ENCODE assay signal across 6 cellular contexts in genomic region chr20:58981564-58982364, GRCh38. TPM values are rescaled to one million over a fixed set of nuclear protein-coding genes. Genes with fewer than 3 reads are reported as not detected.
DNase-seq lines count a peak whose midpoint lies in the region; ATAC-seq and TF ChIP-seq lines count a peak whose summit lies in the region.

No MANE protein-coding gene starts in this region.

- H3K4me1 ChIP-seq in right lobe of liver = peaks cover 0 to 19% (median 0%) of the 10 kb centered on the region in 4 donors

- peak overlapping the region; percentile 68 for H3K27ac Mint-ChIP-seq in HFFc6
- H3K27ac Mint-ChIP-seq in activated CD8-positive, alpha-beta T cell treated with anti-CD3 and anti-CD28 coated beads for 36 hours = peak overlapping the region; percentile 93

- TF ChIP-seq CTCF in AG10803 (conservative IDR thresholded peaks at IDR 0.05; ENCODE audit: low read length) = no peak
- TF ChIP-seq CTCF in HFFc6 (IDR thresholded peaks at IDR 0.05) = no peak
- TF ChIP-seq CTCF in activated CD8-positive, alpha-beta T cell treated with anti-CD3 and anti-CD28 coated beads for 36 hours (IDR thresholded peaks at IDR 0.05) = no peak
- no peak for TF ChIP-seq CTCF in right lobe of liver (IDR thresholded peaks at IDR 0.05)

- no peaks in the 10 kb centered on the region for H3K9me3 ChIP-seq in right lobe of liver

- POLR2A ChIA-PET in activated CD8-positive, alpha-beta T cell treated with anti-CD3 and anti-CD28 coated beads for 36 hours (lab: Charles Lee) = interaction anchor here (0.5 to 3.0 kb wide), 15 partner anchors 9 to 285 kb away, joined by 3 to 13 read pairs (median 4); partner anchors contain the start of gene ATP5F1E

- peak overlapping the region; percentile 81 for H3K4me3 ChIP-seq in AG10803 (ENCODE audit: low read length)
- H3K4me3 ChIP-seq in right lobe of liver = peak overlapping the region; percentile 46 to 84 (median 60)

- peak overlapping the region; percentile 94 for H3K4me3 Mint-ChIP-seq in HFFc6
- peak overlapping the region; percentile 94 for H3K4me3 Mint-ChIP-seq in activated CD8-positive, alpha-beta T cell treated with anti-CD3 and anti-CD28 coated beads for 36 hours

- intact Hi-C loops in activated CD8-positive, alpha-beta T cell treated with anti-CD3 and anti-CD28 coated beads for 36 hours (cut with micrococcal nuclease) = loop anchor here (5.0 kb wide), 1 partner anchor 89 kb away; no protein-coding TSS in a partner anchor
- intact Hi-C loops in right lobe of liver (cut with DNase I) (no loop called here), left colon (cut with DNase I, micrococcal nuclease) (no loop called here)

- H3K36me3 Mint-ChIP-seq in HFFc6 (ENCODE audit: low read depth) = peaks cover 10% of the 10 kb centered on the region
- H3K36me3 Mint-ChIP-seq in activated CD8-positive, alpha-beta T cell treated with anti-CD3 and anti-CD28 coated beads for 36 hours (ENCODE audit: low read depth) = peaks cover 28% of the 10 kb centered on the region

- ATAC-seq in activated CD8-positive, alpha-beta T cell treated with anti-CD3 and anti-CD28 coated beads for 36 hours = no peak
- ATAC-seq in right lobe of liver (peak; percentile 6 to 15 (median 11)), left colon (no peak)

- no peaks in the 10 kb centered on the region for H3K9me3 Mint-ChIP-seq in HFFc6
- no peaks in the 10 kb centered on the region for H3K9me3 Mint-ChIP-seq in activated CD8-positive, alpha-beta T cell treated with anti-CD3 and anti-CD28 coated beads for 36 hours

- DNase-seq in AG10803 (ENCODE audit: low read depth) (no peak), HFFc6 (peak; percentile 22), right lobe of liver (peak in 1 of 3 donors; percentile 40), left colon (no peak), NCI-H774 (lab: John Stamatoyannopoulos, UW) (no peak)
- peak; percentile 22 for DNase-seq in activated CD8-positive, alpha-beta T cell treated with anti-CD3 and anti-CD28 coated beads for 36 hours

- peak overlapping the region; percentile 50 to 78 (median 59) for H3K27ac ChIP-seq in right lobe of liver

- peaks cover 0 to 7% (median 0%) of the 10 kb centered on the region in 4 donors for H3K36me3 ChIP-seq in right lobe of liver

- 17% methylated on average over 15 of the region's 36 CpGs for WGBS in right lobe of liver (ENCODE audit: insufficient coverage, low coverage, low lambda C conversion rate, missing lambda C conversion rate)

- no peaks in the 10 kb centered on the region; the same call in none of the 2 replicates for H3K27me3 Mint-ChIP-seq in HFFc6 (ENCODE audit: insufficient read depth)
- H3K27me3 Mint-ChIP-seq in activated CD8-positive, alpha-beta T cell treated with anti-CD3 and anti-CD28 coated beads for 36 hours = no peaks in the 10 kb centered on the region

- CTCF ChIA-PET in activated CD8-positive, alpha-beta T cell treated with anti-CD3 and anti-CD28 coated beads for 36 hours (lab: Charles Lee) = interaction anchor here (1.1 to 1.9 kb wide), 4 partner anchors 12 to 50 kb away, joined by 3 to 5 read pairs (median 4); partner anchors contain the start of gene ATP5F1E

- peaks cover 22% of the 10 kb centered on the region for H3K4me1 Mint-ChIP-seq in HFFc6 (ENCODE audit: low read depth)
- peaks cover 29% of the 10 kb centered on the region for H3K4me1 Mint-ChIP-seq in activated CD8-positive, alpha-beta T cell treated with anti-CD3 and anti-CD28 coated beads for 36 hours (ENCODE audit: low read depth)

- no peaks in the 10 kb centered on the region for H3K27me3 ChIP-seq in right lobe of liver

- TF ChIP-seq POLR2A in right lobe of liver (IDR thresholded peaks at IDR 0.05) = no peak

RNA-seq across cellular contexts. Expression of gene NELFCD, which starts 0.7 kb away (rescaled TPM):
- 10 to 100 TPM; 52.3 to 64.0 (median 62.1) TPM for total RNA-seq in HFFc6 (2021; fragmentation: NEBNext Ultra II Directional; extraction: Animal tissue kit (Norgen Biotek cat#: 25700))
- total RNA-seq in activated CD8-positive, alpha-beta T cell treated with anti-CD3 and anti-CD28 coated beads for 36 hours = 100 to 1,000 TPM; 106 to 120 TPM
- total RNA-seq in right lobe of liver (10 to 100 TPM; 31.1 to 41.4 (median 36.5) TPM), left colon (10 to 100 TPM; 41.2 to 43.5 TPM)

RNA-seq across cellular contexts. Expression of gene CTSZ, which starts 25.3 kb away (rescaled TPM):
- 100 to 1,000 TPM; 124 to 240 (median 136) TPM for total RNA-seq in HFFc6 (2021; fragmentation: NEBNext Ultra II Directional; extraction: Animal tissue kit (Norgen Biotek cat#: 25700))
- 10 to 100 TPM; 17.9 to 18.4 TPM for total RNA-seq in activated CD8-positive, alpha-beta T cell treated with anti-CD3 and anti-CD28 coated beads for 36 hours
- total RNA-seq in right lobe of liver (100 to 1,000 TPM; 198 to 296 (median 222) TPM), left colon (100 to 1,000 TPM; 283 to 307 TPM)

RNA-seq across cellular contexts. Expression of gene TUBB1, which starts 37.5 kb away (rescaled TPM):
- not detected for total RNA-seq in HFFc6 (2021; fragmentation: NEBNext Ultra II Directional; extraction: Animal tissue kit (Norgen Biotek cat#: 25700))
- total RNA-seq in activated CD8-positive, alpha-beta T cell treated with anti-CD3 and anti-CD28 coated beads for 36 hours = not detected
- total RNA-seq in right lobe of liver (1 to 10 TPM in 1 of 6 experiments, under 1 TPM in 4, not detected in 1; 0.06 to 1.5 (median 0.31) TPM), left colon (not detected)

RNA-seq across cellular contexts. Expression of gene ATP5F1E, which starts 50.4 kb away (rescaled TPM):
- 10 to 100 TPM; 75.0 to 91.4 (median 84.4) TPM for total RNA-seq in HFFc6 (2021; fragmentation: NEBNext Ultra II Directional; extraction: Animal tissue kit (Norgen Biotek cat#: 25700))
- total RNA-seq in activated CD8-positive, alpha-beta T cell treated with anti-CD3 and anti-CD28 coated beads for 36 hours = 10 to 100 TPM; 67.4 to 68.8 TPM
- total RNA-seq in right lobe of liver (10 to 100 TPM; 15.8 to 34.6 (median 30.5) TPM), left colon (10 to 100 TPM; 64.2 to 79.2 TPM)

Comparison
In these comparisons a context has a peak if more than half of its experiments do, and no peak if none do; other contexts are left out.
1. DNase-seq: peak in HFFc6 (single experiment) and activated CD8-positive, alpha-beta T cell treated with anti-CD3 and anti-CD28 coated beads for 36 hours (single experiment); none in AG10803 (single experiment), left colon (0 of 2) and NCI-H774 (single experiment).
2. ATAC-seq: peak in right lobe of liver (4 of 4); none in activated CD8-positive, alpha-beta T cell treated with anti-CD3 and anti-CD28 coated beads for 36 hours (single experiment) and left colon (single experiment).
3. RNA of gene CTSZ, which starts 25.3 kb away (total RNA-seq): 283 to 307 TPM in left colon, 198 to 296 TPM in right lobe of liver and 124 to 240 TPM in HFFc6; 17.9 to 18.4 TPM in activated CD8-positive, alpha-beta T cell treated with anti-CD3 and anti-CD28 coated beads for 36 hours; every median in the first group is over 4 times any median in the second.